In genomic region chr4:88204882-88205281, GRCh38 we compare ENCODE assay signal across 26 cellular contexts. TPM values are rescaled to one million over a fixed set of nuclear protein-coding genes. Genes with fewer than 3 reads are reported as not detected.
DNase-seq lines count a peak whose midpoint lies in the region; ATAC-seq, FAIRE-seq and TF ChIP-seq lines count a peak whose summit lies in the region.
"Had no signal": no experiment of that assay in that cellular context is flagged by ENCODE, and none has a peak within 500 bp of the region (broad histone marks: within the 10 kb centered on the region; RNA-seq: fewer than 3 reads in every experiment).

No MANE protein-coding gene starts in this region.

- peak overlapping the region; percentile 28 for H3K9ac ChIP-seq in endothelial cell of umbilical vein (replicated peaks; ENCODE audit: extremely low read depth, insufficient read depth, low read length)

- CTCF ChIA-PET in endothelial cell of umbilical vein (lab: Charles Lee) = interaction anchor here (1.0 to 10.6 kb wide), 6 partner anchors 13 to 311 kb away, joined by 3 to 295 read pairs (median 6); no protein-coding TSS in a partner anchor

- no peaks in the 10 kb centered on the region for H3K9me3 ChIP-seq in endothelial cell of umbilical vein (replicated peaks; ENCODE audit: control insufficient read depth, insufficient read depth, low read length)
- no peaks in the 10 kb centered on the region for H3K9me3 ChIP-seq in mucosa of descending colon
- H3K9me3 ChIP-seq: body of pancreas, gastrocnemius medialis, Peyer's patch, SJSA1, testis, uterus had no signal

- H3K36me3 ChIP-seq in endothelial cell of umbilical vein (ENCODE audit: control insufficient read depth in 2 of 2, extremely low read depth in 1 of 2, insufficient read depth in 2 of 2, low read length in 2 of 2) (no peaks in the 10 kb centered on the region), mucosa of descending colon (ENCODE audit: low read depth) (no peaks in the 10 kb centered on the region)
- H3K36me3 ChIP-seq: gastrocnemius medialis, Peyer's patch, SJSA1, uterus had no signal

- H3K4me3 ChIP-seq in endothelial cell of umbilical vein (replicated peaks in 1 of 3; ENCODE audit: insufficient read depth in 1 of 3, low read depth in 1 of 3, low read length in 3 of 3) (peak overlapping the region in 1 of 3 experiments; percentile 28), mucosa of descending colon (no peak overlapping the region)
- H3K4me3 ChIP-seq: body of pancreas, gastrocnemius medialis, Peyer's patch, SJSA1, testis, uterus had no signal

- intact Hi-C loops in endothelial cell of umbilical vein (cut with micrococcal nuclease) = loop anchor here (1.0 to 10.0 kb wide), 5 partner anchors 46 to 550 kb away; partner anchors contain the start of genes ABCG2 and DMP1
- intact Hi-C loops in mucosa of descending colon (cut with DNase I, micrococcal nuclease) = no loop called here

- H3K4me1 ChIP-seq in endothelial cell of umbilical vein (ENCODE audit: control insufficient read depth, extremely low read depth, insufficient read depth, low read length) = peaks cover 15% of the 10 kb centered on the region
- H3K4me1 ChIP-seq in mucosa of descending colon (ENCODE audit: low read depth) = no peaks in the 10 kb centered on the region
- H3K4me1 ChIP-seq: body of pancreas, gastrocnemius medialis, Peyer's patch, SJSA1, testis, uterus had no signal

- no peaks in the 10 kb centered on the region for H3K36me3 Mint-ChIP-seq in activated naive CD8-positive, alpha-beta T cell treated with anti-CD3 and anti-CD28 coated beads, Interleukin-2, amount 50 U/mL, for 24 hours (ENCODE audit: low read depth)
- H3K36me3 Mint-ChIP-seq: activated naive CD8-positive, alpha-beta T cell treated with anti-CD3 and anti-CD28 coated beads, Interleukin-2, amount 10 ng/mL, durations not matched to agents 7 days and 5 days; CD8-positive, alpha-beta T cell; memory B cell had no signal

- peak overlapping the region; percentile 94 for H3K4me2 ChIP-seq in endothelial cell of umbilical vein (ENCODE audit: insufficient read depth, low read length)

- H3K4me3 Mint-ChIP-seq in activated naive CD8-positive, alpha-beta T cell treated with anti-CD3 and anti-CD28 coated beads, Interleukin-2, amount 50 U/mL, for 24 hours = no peak overlapping the region
- H3K4me3 Mint-ChIP-seq: activated CD8-positive, alpha-beta T cell treated with anti-CD3 and anti-CD28 coated beads, Interleukin-2, amount 10 ng/mL, durations not matched to agents 7 days and 5 days; activated naive CD8-positive, alpha-beta T cell treated with anti-CD3 and anti-CD28 coated beads, Interleukin-2, amount 10 ng/mL, durations not matched to agents 7 days and 5 days; CD8-positive, alpha-beta T cell; memory B cell had no signal

- peak overlapping the region; percentile 67 for H2AFZ ChIP-seq in endothelial cell of umbilical vein (ENCODE audit: low read depth, low read length)

- TF ChIP-seq POLR2A in endothelial cell of umbilical vein (IDR thresholded peaks at IDR 0.05; ENCODE audit: low read depth, low read length) = no peak

- H3K27me3 ChIP-seq in endothelial cell of umbilical vein (ENCODE audit: control insufficient read depth in 2 of 2, insufficient read depth in 2 of 2, low read length in 2 of 2) = no peaks in the 10 kb centered on the region
- H3K27me3 ChIP-seq: body of pancreas, gastrocnemius medialis, Peyer's patch, SJSA1, testis, uterus had no signal

- no peaks in the 10 kb centered on the region for H3K4me1 Mint-ChIP-seq in activated naive CD8-positive, alpha-beta T cell treated with anti-CD3 and anti-CD28 coated beads, Interleukin-2, amount 50 U/mL, for 24 hours
- H3K4me1 Mint-ChIP-seq: memory B cell had no signal

- H3K27me3 Mint-ChIP-seq in activated naive CD8-positive, alpha-beta T cell treated with anti-CD3 and anti-CD28 coated beads, Interleukin-2, amount 50 U/mL, for 24 hours = no peaks in the 10 kb centered on the region

- no peaks in the 10 kb centered on the region for H3K79me2 ChIP-seq in endothelial cell of umbilical vein (ENCODE audit: control insufficient read depth, insufficient read depth, low read length)

- POLR2A ChIA-PET in endothelial cell of umbilical vein (lab: Charles Lee) = no interaction called here

- dilution Hi-C loops in endothelial cell of umbilical vein (cut with MboI; ENCODE audit: extremely low pct_ligation_motif_present, low sequenced_read_pairs) = no loop called here

- H3K27ac ChIP-seq in endothelial cell of umbilical vein (ENCODE audit: insufficient read depth, low read depth, low read length) = peak overlapping the region; percentile 48
- H3K27ac ChIP-seq: body of pancreas, Peyer's patch, SJSA1, testis had no signal

- no peaks in the 10 kb centered on the region for H4K20me1 ChIP-seq in endothelial cell of umbilical vein (replicated peaks; ENCODE audit: control insufficient read depth, extremely low read depth, insufficient read depth, low read length)

- ATAC-seq in mucosa of descending colon = peak; percentile 43
- no peak for ATAC-seq in activated naive CD8-positive, alpha-beta T cell treated with anti-CD3 and anti-CD28 coated beads, Interleukin-2, amount 50 U/mL, for 24 hours
- ATAC-seq in GM21390 (IDR thresholded peaks at IDR 0.05; ENCODE audit: unreplicated experiment) = no peak
- ATAC-seq: activated CD8-positive, alpha-beta T cell treated with anti-CD3 and anti-CD28 coated beads, Interleukin-2, amount 10 ng/mL, durations not matched to agents 7 days and 5 days; body of pancreas; CD8-positive, alpha-beta T cell; gastrocnemius medialis had no signal

- no peaks in the 10 kb centered on the region for H3K9me3 Mint-ChIP-seq in activated naive CD8-positive, alpha-beta T cell treated with anti-CD3 and anti-CD28 coated beads, Interleukin-2, amount 50 U/mL, for 24 hours
- H3K9me3 Mint-ChIP-seq: activated naive CD8-positive, alpha-beta T cell treated with anti-CD3 and anti-CD28 coated beads, Interleukin-2, amount 10 ng/mL, durations not matched to agents 7 days and 5 days; CD8-positive, alpha-beta T cell; memory B cell had no signal

- H3K9me1 ChIP-seq in endothelial cell of umbilical vein (replicated peaks; ENCODE audit: control insufficient read depth, extremely low read depth, insufficient read depth, low read length) = no peaks in the 10 kb centered on the region

- H3K27ac Mint-ChIP-seq in activated naive CD8-positive, alpha-beta T cell treated with anti-CD3 and anti-CD28 coated beads, Interleukin-2, amount 50 U/mL, for 24 hours = no peak overlapping the region
- H3K27ac Mint-ChIP-seq: activated CD8-positive, alpha-beta T cell treated with anti-CD3 and anti-CD28 coated beads, Interleukin-2, amount 10 ng/mL, durations not matched to agents 7 days and 5 days; activated naive CD8-positive, alpha-beta T cell treated with anti-CD3 and anti-CD28 coated beads, Interleukin-2, amount 10 ng/mL, durations not matched to agents 7 days and 5 days; CD8-positive, alpha-beta T cell; memory B cell had no signal

- no TSS peak for BruUV-seq in endothelial cell of umbilical vein (replicated peaks; lab: Mats Ljungman, UMichigan)

- FAIRE-seq in endothelial cell of umbilical vein (lab: Jason Lieb, UNC) = peak; percentile 97
- FAIRE-seq: G401.6 had no signal

- DNase-seq in EH (ENCODE audit: low read depth) (peak; percentile 1), Kasumi-1 (lab: John Stamatoyannopoulos, UW) (peak; percentile 48 to 51), endothelial cell of umbilical vein (ENCODE audit: low read depth, low spot score) (peak; percentile 90), mucosa of descending colon (no peak), GM10266 (ENCODE audit: extremely low spot score) (no peak)
- no peak for DNase-seq in activated naive CD8-positive, alpha-beta T cell treated with anti-CD3 and anti-CD28 coated beads, Interleukin-2, amount 50 U/mL, for 24 hours
- DNase-seq: activated CD8-positive, alpha-beta T cell treated with anti-CD3 and anti-CD28 coated beads, Interleukin-2, amount 10 ng/mL, durations not matched to agents 7 days and 5 days; activated effector memory CD4-positive, alpha-beta T cell treated with anti-CD3 and anti-CD28 coated beads, Interleukin-2, amount 50 U/mL, for 16 hours; activated naive CD8-positive, alpha-beta T cell treated with anti-CD3 and anti-CD28 coated beads, Interleukin-2, amount 10 ng/mL, durations not matched to agents 7 days and 5 days; body of pancreas; CD8-positive, alpha-beta T cell; gastrocnemius medialis; islet precursor cell; MV-4-11; NCI-H1694; NCI-H510A treated with DMSO at 0.1 percent for 48 hours; NK-92 treated with Interleukin-12 subunit alpha and Interleukin-12 subunit beta, amount 100 ng/mL, for 24 hours; Peyer's patch; stimulated activated CD4-positive, alpha-beta T cell treated with anti-CD3 and anti-CD28 coated beads, Interleukin-4, amount 100 ng/mL, for 24 hours; stimulated activated naive CD4-positive, alpha-beta T cell treated with Interleukin-2 at 50 U/mL for 16 hours; testis; uterus had no signal

- TF ChIP-seq CTCF in endothelial cell of umbilical vein (IDR thresholded peaks at IDR 0.05; ENCODE audit: extremely low read depth in 1 of 2, insufficient read depth in 1 of 2, low read depth in 1 of 2, low read length in 2 of 2) (peak in 1 of 2 donors; percentile 5), mucosa of descending colon (IDR thresholded peaks at IDR 0.05) (no peak), GM10266 (IDR thresholded peaks at IDR 0.05; ENCODE audit: control insufficient read depth, insufficient read depth, low read depth, missing control alignments) (no peak)

TF ChIP-seq in endothelial cell of umbilical vein, 7 proteins besides CTCF, POLR2A, EP300 and RAD21:
- TF ChIP-seq GATA2 (IDR thresholded peaks at IDR 0.05; ENCODE audit: insufficient read depth, insufficient read length, low read depth, low read length) (peak; percentile 21), MAX (IDR thresholded peaks at IDR 0.05; ENCODE audit: insufficient read depth, insufficient read length) (no peak), MYC (IDR thresholded peaks at IDR 0.05; ENCODE audit: low read depth, low read length) (no peak), FOS (IDR thresholded peaks at IDR 0.05; ENCODE audit: borderline replicate concordance, insufficient read depth, low read length) (no peak), POLR2AphosphoS5 (IDR thresholded peaks at IDR 0.05; ENCODE audit: insufficient read depth, low read depth, low read length) (peak; percentile 43)
TF ChIP-seq in endothelial cell of umbilical vein: peak in this region for 2.

RNA-seq across cellular contexts. Expression of gene ABCG2, which starts 46.4 kb away (rescaled TPM):
- 5.0 and 6.4 TPM in 2 replicates for total RNA-seq in endothelial cell of umbilical vein
- 2.9 and 3.4 TPM in 2 replicates for polyA plus RNA-seq in endothelial cell of umbilical vein
- 1.9 and 2.4 TPM in 2 replicates for polyA plus RNA-seq in endothelial cell of umbilical vein (2011; cell fraction: cytosol; rRNA removed)
- polyA plus RNA-seq in endothelial cell of umbilical vein (2011; cell fraction: nucleus; rRNA removed) = 1.9 and 2.0 TPM in 2 replicates
- polyA plus RNA-seq in endothelial cell of umbilical vein (2012) = 1.1 and 1.5 TPM in 2 replicates
- 4.6 and 5.2 TPM in 2 replicates for polyA minus RNA-seq in endothelial cell of umbilical vein
- 3.2 TPM for polyA minus RNA-seq in endothelial cell of umbilical vein (2011; cell fraction: cytosol; rRNA and poly(A)+ RNA removed)
- polyA minus RNA-seq in endothelial cell of umbilical vein (2011; cell fraction: nucleus; rRNA and poly(A)+ RNA removed) = 2.3 and 3.4 TPM in 2 replicates
- total RNA-seq in mucosa of descending colon = 10 to 100 TPM; 17.7 to 64.4 (median 59.4) TPM

Comparison
In these comparisons a context has a peak if more than half of its experiments do, and no peak if none do; other contexts are left out.
1. DNase-seq: peak in EH (single experiment), Kasumi-1 (2 of 2) and endothelial cell of umbilical vein (single experiment); none in mucosa of descending colon (0 of 3), activated naive CD8-positive, alpha-beta T cell treated with anti-CD3 and anti-CD28 coated beads, Interleukin-2, amount 50 U/mL, for 24 hours (single experiment) and GM10266 (single experiment).